Comparison of ENCODE assay signal across 12 cellular contexts in genomic region chr7:134991469-134992339, GRCh38. TPM values are rescaled to one million over a fixed set of nuclear protein-coding genes. Genes with fewer than 3 reads are reported as not detected.
DNase-seq lines count a peak whose midpoint lies in the region; ATAC-seq and TF ChIP-seq lines count a peak whose summit lies in the region.
"Had no signal": no experiment of that assay in that cellular context is flagged by ENCODE, and none has a peak within 500 bp of the region (broad histone marks: within the 10 kb centered on the region; RNA-seq: fewer than 3 reads in every experiment).

No MANE protein-coding gene starts in this region.

- no peak for ATAC-seq in CD8-positive, alpha-beta T cell
- no peak for ATAC-seq in GM19351 (IDR thresholded peaks at IDR 0.05; ENCODE audit: unreplicated experiment)

- H3K27me3 Mint-ChIP-seq in CD8-positive, alpha-beta T cell (ENCODE audit: low read depth), result no peaks in the 10 kb centered on the region
- no peaks in the 10 kb centered on the region for H3K27me3 Mint-ChIP-seq in endodermal cell (ENCODE audit: insufficient read depth)
- no peaks in the 10 kb centered on the region for H3K27me3 Mint-ChIP-seq in nephron (ENCODE audit: low read depth)
- H3K27me3 Mint-ChIP-seq: B cell had no signal

- peak overlapping the region; percentile 91 for H3K27ac Mint-ChIP-seq in CD8-positive, alpha-beta T cell
- H3K27ac Mint-ChIP-seq in endodermal cell (peak overlapping the region; percentile 94), nephron (peak overlapping the region; percentile 48 to 86 (median 68))

- no peaks in the 10 kb centered on the region for H4K20me1 ChIP-seq in KMS-11 (ENCODE audit: insufficient read depth)

- DNase-seq in CD8-positive, alpha-beta T cell, result no peak
- DNase-seq in endodermal cell, result no peak
- no peak for DNase-seq in superior temporal gyrus (ENCODE audit: extremely low spot score)
- no peak for DNase-seq in GM10248 (ENCODE audit: extremely low spot score)
- DNase-seq in HCEC 1CT, result no peak
- DNase-seq: activated naive CD4-positive, alpha-beta T cell treated with anti-CD3 and anti-CD28 coated beads, Interleukin-2, amount 50 U/mL, for 16 hours had no signal

- peak overlapping the region; percentile 4 for H3K4me3 Mint-ChIP-seq in CD8-positive, alpha-beta T cell
- H3K4me3 Mint-ChIP-seq in endodermal cell (peak overlapping the region; percentile 7), nephron (peak overlapping the region in 2 of 3 experiments; percentile 9 to 11)

- H3K27ac ChIP-seq in CD8-positive, alpha-beta T cell (ENCODE audit: low read depth, low read length), result peak overlapping the region; percentile 8
- H3K27ac ChIP-seq in KMS-11 (peak overlapping the region; percentile 95), endodermal cell (ENCODE audit: low read depth, low read length) (peak overlapping the region; percentile 54)
- H3K27ac ChIP-seq: parathyroid adenoma, VCaP had no signal

- H3K4me3 ChIP-seq in CD8-positive, alpha-beta T cell (ENCODE audit: low read depth, low read length), result no peak overlapping the region
- no peak overlapping the region for H3K4me3 ChIP-seq in KMS-11 (IDR thresholded peaks at IDR 0.05; ENCODE audit: insufficient read depth, low read depth, low read length)
- peak overlapping the region; percentile 31 for H3K4me3 ChIP-seq in endodermal cell (ENCODE audit: low read length)

- peaks cover 26% of the 10 kb centered on the region for H3K36me3 Mint-ChIP-seq in CD8-positive, alpha-beta T cell
- H3K36me3 Mint-ChIP-seq in endodermal cell (ENCODE audit: low read depth) (peaks cover 37% of the 10 kb centered on the region), nephron (ENCODE audit: low read depth) (peaks cover 47% of the 10 kb centered on the region)

- H3K9me3 ChIP-seq in CD8-positive, alpha-beta T cell (ENCODE audit: low read length), result no peaks in the 10 kb centered on the region
- H3K9me3 ChIP-seq in endodermal cell (ENCODE audit: control insufficient read depth, low read length), result no peaks in the 10 kb centered on the region

- H3K4me1 ChIP-seq in CD8-positive, alpha-beta T cell (ENCODE audit: insufficient read depth, low read length), result peaks cover 73% of the 10 kb centered on the region
- H3K4me1 ChIP-seq in KMS-11 (ENCODE audit: low read depth, poor library complexity, severe bottlenecking) (peaks cover 92% of the 10 kb centered on the region), endodermal cell (ENCODE audit: control insufficient read depth, insufficient read depth, low read length) (no peaks in the 10 kb centered on the region)

- CTCF ChIA-PET in CD8-positive, alpha-beta T cell (lab: Charles Lee), result interaction anchor here (1.8 kb wide), 1 partner anchor 156 kb away, joined by 7 read pairs; the partner anchor contains the start of gene TMEM140
- CTCF ChIA-PET in GM10248 (lab: Yijun Ruan, JAX), result interaction anchor here (1.0 to 3.1 kb wide), 5 partner anchors 63 to 358 kb away, joined by 3 to 11 read pairs (median 4); partner anchors contain the start of gene CYREN

- WGBS in endodermal cell (ENCODE audit: insufficient coverage in 1 of 2, insufficient read length in 1 of 2), 2 experiments, result 80 to 81% methylated on average over 1 to 2 of the region's 2 CpGs

- POLR2A ChIA-PET in CD8-positive, alpha-beta T cell (lab: Charles Lee), result interaction anchor here (0.5 to 2.7 kb wide), 3 partner anchors 156 to 534 kb away, joined by 3 to 19 read pairs (median 6); partner anchors contain the start of genes CYREN and TMEM140
- POLR2A ChIA-PET in GM10248 (lab: Yijun Ruan, JAX), result no interaction called here

- no peaks in the 10 kb centered on the region for H3K36me3 ChIP-seq in CD8-positive, alpha-beta T cell (ENCODE audit: insufficient read depth, low read length)
- peaks cover 5% of the 10 kb centered on the region; the same call in 1 of the 2 replicates for H3K36me3 ChIP-seq in KMS-11 (ENCODE audit: insufficient read depth)
- H3K36me3 ChIP-seq in endodermal cell (ENCODE audit: control insufficient read depth, insufficient read depth, low read length), result peaks cover 48% of the 10 kb centered on the region

- peak overlapping the region; percentile 74 for H3K4me2 ChIP-seq in KMS-11

- H2AFZ ChIP-seq in KMS-11 (ENCODE audit: low read depth), result no peak overlapping the region
- H2AFZ ChIP-seq: parathyroid adenoma had no signal

- peaks cover 76% of the 10 kb centered on the region for H3K4me1 Mint-ChIP-seq in CD8-positive, alpha-beta T cell (ENCODE audit: low read depth)
- H3K4me1 Mint-ChIP-seq in endodermal cell (peaks cover 36% of the 10 kb centered on the region), nephron (peaks cover 77% of the 10 kb centered on the region)

- peaks cover 55% of the 10 kb centered on the region for H3K79me2 ChIP-seq in KMS-11 (ENCODE audit: insufficient read depth, low read depth)
- H3K79me2 ChIP-seq: parathyroid adenoma had no signal

- H3K9ac ChIP-seq in KMS-11 (peak overlapping the region; percentile 28), endodermal cell (ENCODE audit: extremely low read depth, low read length, poor library complexity, severe bottlenecking) (peak overlapping the region; percentile 41)
- H3K9ac ChIP-seq: parathyroid adenoma had no signal

- intact Hi-C loops in CD8-positive, alpha-beta T cell (cut with DNase I, micrococcal nuclease), result no loop called here

- no peaks in the 10 kb centered on the region for H3K27me3 ChIP-seq in CD8-positive, alpha-beta T cell (ENCODE audit: insufficient read depth, low read length)
- H3K27me3 ChIP-seq in KMS-11 (ENCODE audit: insufficient read depth, low read depth), result no peaks in the 10 kb centered on the region
- no peaks in the 10 kb centered on the region for H3K27me3 ChIP-seq in endodermal cell (ENCODE audit: control insufficient read depth, insufficient read depth, low read length, poor library complexity, severe bottlenecking)

- no peak for TF ChIP-seq CTCF in CD8-positive, alpha-beta T cell (IDR thresholded peaks at IDR 0.05)
- TF ChIP-seq CTCF in KMS-11 (conservative IDR thresholded peaks at IDR 0.05; ENCODE audit: low read depth, low read length), result no peak
- TF ChIP-seq CTCF in endodermal cell (conservative IDR thresholded peaks at IDR 0.05), result no peak
- TF ChIP-seq CTCF in nephron (IDR thresholded peaks at IDR 0.05; ENCODE audit: unreplicated experiment in 3 of 3), result no peak
- no peak for TF ChIP-seq CTCF in GM10248 (IDR thresholded peaks at IDR 0.05; ENCODE audit: control extremely low read depth, extremely low read depth, low read depth, missing control alignments)

- H3K9me3 Mint-ChIP-seq in CD8-positive, alpha-beta T cell, result no peaks in the 10 kb centered on the region
- no peaks in the 10 kb centered on the region for H3K9me3 Mint-ChIP-seq in endodermal cell
- H3K9me3 Mint-ChIP-seq in nephron, result no peaks in the 10 kb centered on the region

RNA-seq across cellular contexts. Expression of gene AGBL3, which starts 5.4 kb away (rescaled TPM):
- total RNA-seq in CD8-positive, alpha-beta T cell, result 1 to 10 TPM; 2.7 to 2.8 TPM
- 1 to 10 TPM; 2.6 to 5.0 TPM for total RNA-seq in endodermal cell
- polyA plus RNA-seq in endodermal cell (2013, experiment 1 of 2), result 2.6 TPM
- 4.1 TPM for polyA plus RNA-seq in endodermal cell (2013, experiment 2 of 2)

Comparison
In these comparisons a context has a peak if more than half of its experiments do, and no peak if none do; other contexts are left out.
1. H3K27ac ChIP-seq: peak in every context shown above with its lines; median percentile 95 in KMS-11; 54 in endodermal cell; 8 in CD8-positive, alpha-beta T cell.